ENCODE assay signal across 15 cellular contexts in the genomic region with DNA sequence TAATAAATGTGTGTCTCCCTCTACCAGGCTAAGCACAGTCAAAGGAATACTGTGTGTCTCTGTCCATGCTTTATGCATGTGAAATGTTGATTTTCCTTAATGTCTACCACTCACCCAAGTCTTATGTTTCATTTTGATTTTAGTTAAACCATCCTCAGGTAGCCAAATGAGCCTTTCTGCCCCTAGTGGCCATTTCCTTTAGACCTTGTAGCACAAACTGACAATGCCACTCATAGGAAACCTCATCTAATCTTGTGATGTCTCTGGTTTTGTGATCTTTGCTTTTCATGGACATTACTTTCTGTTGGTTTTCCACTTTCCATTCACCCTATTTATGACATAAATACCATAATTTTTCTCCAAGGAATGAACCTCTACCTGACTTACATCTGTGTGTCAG.
DNase-seq lines count a peak whose midpoint lies in the region; ATAC-seq, FAIRE-seq and TF ChIP-seq lines count a peak whose summit lies in the region.
"Had no signal": no experiment of that assay in that cellular context is flagged by ENCODE, and none has a peak within 500 bp of the region (broad histone marks: within the 10 kb centered on the region; RNA-seq: fewer than 3 reads in every experiment).

No MANE protein-coding gene starts in this region.

- no peak overlapping the region for H2AFZ ChIP-seq in GM23338
- H2AFZ ChIP-seq in OCI-LY1 (ENCODE audit: low read length), result no peak overlapping the region
- H2AFZ ChIP-seq in smooth muscle cell (ENCODE audit: low read depth), result no peak overlapping the region

- no peak overlapping the region for H3K4me2 ChIP-seq in GM23338
- H3K4me2 ChIP-seq in OCI-LY1 (ENCODE audit: low read length), result no peak overlapping the region
- no peak overlapping the region for H3K4me2 ChIP-seq in smooth muscle cell

- H3F3A ChIP-seq in GM23338 (replicated peaks; ENCODE audit: low read depth) (no peaks in the 10 kb centered on the region), OCI-LY1 (ENCODE audit: insufficient read depth, low read length) (no peaks in the 10 kb centered on the region), smooth muscle cell (ENCODE audit: low read depth) (no peaks in the 10 kb centered on the region)

- H4K20me1 ChIP-seq in GM23338 (replicated peaks; ENCODE audit: insufficient read depth) (no peaks in the 10 kb centered on the region), OCI-LY1 (ENCODE audit: insufficient read depth, low read length) (no peaks in the 10 kb centered on the region), smooth muscle cell (ENCODE audit: low read depth) (no peaks in the 10 kb centered on the region)

- peaks cover 17% of the 10 kb centered on the region; the same call in 2 of the 3 replicates for H3K36me3 Mint-ChIP-seq in GM23338 (ENCODE audit: low read depth)

- H3K4me1 ChIP-seq in GM23338 (ENCODE audit: insufficient read depth), result no peaks in the 10 kb centered on the region
- H3K4me1 ChIP-seq in OCI-LY1 (ENCODE audit: insufficient read depth, low read length, severe bottlenecking), result no peaks in the 10 kb centered on the region
- H3K4me1 ChIP-seq in foreskin keratinocyte, result no peaks in the 10 kb centered on the region
- no peaks in the 10 kb centered on the region for H3K4me1 ChIP-seq in small intestine (ENCODE audit: control insufficient read depth in 2 of 2, insufficient read depth in 1 of 2, low read depth in 1 of 2, low read length in 1 of 2)
- H3K4me1 ChIP-seq in smooth muscle cell (ENCODE audit: low read depth), result no peaks in the 10 kb centered on the region
- H3K4me1 ChIP-seq: adrenal gland, pancreas had no signal

- H3K27me3 ChIP-seq in GM23338 (ENCODE audit: insufficient read depth) (no peaks in the 10 kb centered on the region), OCI-LY1 (ENCODE audit: insufficient read depth, low read length) (no peaks in the 10 kb centered on the region), foreskin keratinocyte (no peaks in the 10 kb centered on the region), small intestine (ENCODE audit: control insufficient read depth in 2 of 2, insufficient read depth in 2 of 2, low read length in 2 of 2) (no peaks in the 10 kb centered on the region), smooth muscle cell (ENCODE audit: low read depth) (no peaks in the 10 kb centered on the region)
- H3K27me3 ChIP-seq: adrenal gland, pancreas had no signal

- TF ChIP-seq CTCF in GM12875 (IDR thresholded peaks at IDR 0.05; ENCODE audit: borderline replicate concordance, insufficient read depth, low read depth, low read length) (peak; percentile 39; the same call in 1 of the 2 replicates), GM23338 (conservative IDR thresholded peaks at IDR 0.05; ENCODE audit: low read depth in 2 of 2) (peak; percentile 51 to 55), OCI-LY1 (IDR thresholded peaks at IDR 0.05; ENCODE audit: low read length) (peak; percentile 56), foreskin keratinocyte (conservative IDR thresholded peaks at IDR 0.05) (peak; percentile 40), smooth muscle cell (IDR thresholded peaks at IDR 0.05; ENCODE audit: borderline replicate concordance, insufficient read depth, poor library complexity, severe bottlenecking) (no peak)

- no peak for FAIRE-seq in small intestine (lab: Jason Lieb, UNC)
- FAIRE-seq: GM12891, pancreas had no signal

- H3K27ac ChIP-seq in GM23338 (ENCODE audit: low read depth), result no peak overlapping the region
- no peak overlapping the region for H3K27ac ChIP-seq in OCI-LY1 (ENCODE audit: low read depth, low read length, poor library complexity, severe bottlenecking)
- H3K27ac ChIP-seq in foreskin keratinocyte, result no peak overlapping the region
- H3K27ac ChIP-seq in small intestine (ENCODE audit: low read depth in 1 of 2, low read length in 1 of 2), result no peak overlapping the region
- H3K27ac ChIP-seq in smooth muscle cell (ENCODE audit: low read depth), result no peak overlapping the region
- H3K27ac ChIP-seq: adrenal gland, pancreas had no signal

- DNase-seq in GM23338 (ENCODE audit: low spot score), result peak; percentile 50
- no peak for DNase-seq in foreskin keratinocyte
- no peak for DNase-seq in small intestine
- DNase-seq in smooth muscle cell (lab: John Stamatoyannopoulos, UW; ENCODE audit: unreplicated experiment), result no peak
- DNase-seq in NCI-H2029 (lab: John Stamatoyannopoulos, UW), result no peak
- DNase-seq: adrenal gland; NCI-H187 treated with DMSO at 0.1 percent for 48 hours; pancreas; stimulated activated CD4-positive, alpha-beta T cell treated with anti-CD3 and anti-CD28 coated beads, Interleukin-4, amount 100 ng/mL, for 24 hours; stimulated activated naive CD8-positive, alpha-beta T cell treated with anti-CD3 and anti-CD28 coated beads, Interleukin-15, amount 100 ng/mL, for 72 hours had no signal

- H3K36me3 ChIP-seq in GM23338 (ENCODE audit: insufficient read depth), result peaks cover 8% of the 10 kb centered on the region; the same call in 1 of the 2 replicates
- no peaks in the 10 kb centered on the region for H3K36me3 ChIP-seq in OCI-LY1 (ENCODE audit: insufficient read depth, low read length)
- no peaks in the 10 kb centered on the region for H3K36me3 ChIP-seq in small intestine (ENCODE audit: control insufficient read depth in 2 of 2, insufficient read depth in 2 of 2, low read length in 2 of 2)
- H3K36me3 ChIP-seq in smooth muscle cell (ENCODE audit: low read depth), result no peaks in the 10 kb centered on the region
- H3K36me3 ChIP-seq: adrenal gland, pancreas had no signal

- H3K79me2 ChIP-seq in GM23338 (replicated peaks; ENCODE audit: insufficient read depth), result no peaks in the 10 kb centered on the region
- no peaks in the 10 kb centered on the region for H3K79me2 ChIP-seq in OCI-LY1 (ENCODE audit: insufficient read depth, low read length)
- no peaks in the 10 kb centered on the region for H3K79me2 ChIP-seq in smooth muscle cell (ENCODE audit: low read depth)

- H3K9me2 ChIP-seq in GM23338 (ENCODE audit: insufficient read depth) (no peaks in the 10 kb centered on the region), OCI-LY1 (ENCODE audit: low read depth, low read length) (no peaks in the 10 kb centered on the region)

- H3K9me3 ChIP-seq in OCI-LY1 (ENCODE audit: low read length), result no peaks in the 10 kb centered on the region
- no peaks in the 10 kb centered on the region for H3K9me3 ChIP-seq in small intestine (ENCODE audit: control insufficient read depth, low read depth)
- no peaks in the 10 kb centered on the region for H3K9me3 ChIP-seq in smooth muscle cell (replicated peaks; ENCODE audit: low read depth)
- H3K9me3 ChIP-seq: pancreas had no signal

- H3K4me3 ChIP-seq in GM12875 (ENCODE audit: low read depth, low read length) (no peak overlapping the region), GM23338 (no peak overlapping the region), OCI-LY1 (ENCODE audit: low read depth, low read length, poor library complexity, severe bottlenecking) (no peak overlapping the region), small intestine (ENCODE audit: low read depth in 1 of 2, low read length in 2 of 2) (no peak overlapping the region), smooth muscle cell (no peak overlapping the region)
- H3K4me3 ChIP-seq: adrenal gland, lung, pancreas had no signal

- no peaks in the 10 kb centered on the region for H3K4me1 Mint-ChIP-seq in GM23338
- H3K4me1 Mint-ChIP-seq: stimulated activated naive CD8-positive, alpha-beta T cell treated with anti-CD3 and anti-CD28 coated beads, Interleukin-15, amount 100 ng/mL, for 72 hours had no signal

- ATAC-seq in GM23338 (no peak), foreskin keratinocyte (no peak), GM19397 (IDR thresholded peaks at IDR 0.05; ENCODE audit: unreplicated experiment) (no peak)
- ATAC-seq: pancreas; stimulated activated naive CD8-positive, alpha-beta T cell treated with anti-CD3 and anti-CD28 coated beads, Interleukin-15, amount 100 ng/mL, for 72 hours had no signal

- H3K9me3 Mint-ChIP-seq in GM23338, result peaks cover 20% of the 10 kb centered on the region

- no peak overlapping the region for H3K4me3 Mint-ChIP-seq in GM23338
- H3K4me3 Mint-ChIP-seq: stimulated activated naive CD8-positive, alpha-beta T cell treated with anti-CD3 and anti-CD28 coated beads, Interleukin-15, amount 100 ng/mL, for 72 hours had no signal

- H3K9ac ChIP-seq in OCI-LY1 (ENCODE audit: low read length) (no peak overlapping the region), smooth muscle cell (ENCODE audit: low read depth) (no peak overlapping the region)

- peaks cover 5% of the 10 kb centered on the region for H3K27me3 Mint-ChIP-seq in GM23338 (ENCODE audit: insufficient read depth, low read depth, poor library complexity)
- H3K27me3 Mint-ChIP-seq: stimulated activated naive CD8-positive, alpha-beta T cell treated with anti-CD3 and anti-CD28 coated beads, Interleukin-15, amount 100 ng/mL, for 72 hours had no signal

- no peak overlapping the region for H3K27ac Mint-ChIP-seq in GM23338
- H3K27ac Mint-ChIP-seq: stimulated activated naive CD8-positive, alpha-beta T cell treated with anti-CD3 and anti-CD28 coated beads, Interleukin-15, amount 100 ng/mL, for 72 hours had no signal

TF ChIP-seq in GM23338, 12 proteins besides CTCF, POLR2A, EP300 and RAD21:
- TF ChIP-seq, protein P1, sequence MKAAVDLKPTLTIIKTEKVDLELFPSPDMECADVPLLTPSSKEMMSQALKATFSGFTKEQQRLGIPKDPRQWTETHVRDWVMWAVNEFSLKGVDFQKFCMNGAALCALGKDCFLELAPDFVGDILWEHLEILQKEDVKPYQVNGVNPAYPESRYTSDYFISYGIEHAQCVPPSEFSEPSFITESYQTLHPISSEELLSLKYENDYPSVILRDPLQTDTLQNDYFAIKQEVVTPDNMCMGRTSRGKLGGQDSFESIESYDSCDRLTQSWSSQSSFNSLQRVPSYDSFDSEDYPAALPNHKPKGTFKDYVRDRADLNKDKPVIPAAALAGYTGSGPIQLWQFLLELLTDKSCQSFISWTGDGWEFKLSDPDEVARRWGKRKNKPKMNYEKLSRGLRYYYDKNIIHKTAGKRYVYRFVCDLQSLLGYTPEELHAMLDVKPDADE (IDR thresholded peaks at IDR 0.05), result no peak
- TF ChIP-seq JUNB (IDR thresholded peaks at IDR 0.05; ENCODE audit: unreplicated experiment) (no peak), ZNF331 (CRISPR knock-in tag; IDR thresholded peaks at IDR 0.05; ENCODE audit: low read depth) (no peak), ZNF114 (CRISPR knock-in tag; IDR thresholded peaks at IDR 0.05) (no peak), EZH2phosphoT487 (IDR thresholded peaks at IDR 0.05; ENCODE audit: unreplicated experiment) (no peak)
